Comparison of ENCODE assay signal across 24 cellular contexts in the genomic region with DNA sequence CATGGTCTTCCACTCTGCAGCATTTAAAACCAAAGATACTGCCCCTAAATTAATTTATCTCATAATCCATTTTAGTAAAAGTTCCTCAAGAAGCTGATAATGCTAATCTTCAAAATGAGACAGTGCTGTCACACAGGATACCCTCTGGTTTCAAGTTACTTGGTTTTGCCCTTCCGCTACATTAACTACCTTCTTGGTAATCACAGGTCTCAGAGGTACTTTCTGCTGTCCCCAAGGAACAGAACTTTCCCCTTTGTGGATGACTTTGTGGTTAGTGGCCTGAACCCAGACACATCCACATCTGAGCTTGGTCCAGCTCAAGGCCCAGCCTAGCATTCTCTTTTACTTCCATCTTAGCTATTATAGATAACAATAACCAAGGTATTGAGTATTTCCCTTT.
A peak's percentile ranks its signal among the peaks of the same experiment; 100 is the strongest.
DNase-seq lines count a peak whose midpoint lies in the region; ATAC-seq and TF ChIP-seq lines count a peak whose summit lies in the region.
"Had no signal": no experiment of that assay in that cellular context is flagged by ENCODE, and none has a peak within 500 bp of the region (broad histone marks: within the 10 kb centered on the region; RNA-seq: fewer than 3 reads in every experiment).

No MANE protein-coding gene starts in this region.

- peak; percentile 80 for ATAC-seq in GM18907 (IDR thresholded peaks at IDR 0.05; ENCODE audit: unreplicated experiment)
- ATAC-seq in HG02623 (IDR thresholded peaks at IDR 0.05; ENCODE audit: unreplicated experiment), result peak; percentile 57
- ATAC-seq in HG03354 (IDR thresholded peaks at IDR 0.05; ENCODE audit: poor library complexity, severe bottlenecking, unreplicated experiment), result peak; percentile 70
- no peak for ATAC-seq in activated T-cell treated with anti-CD3 and anti-CD28 coated beads, Interleukin-2, amount 50 U/mL, for 4 hours
- ATAC-seq: effector memory CD8-positive, alpha-beta T cell; left lung; mucosa of descending colon had no signal

- TF ChIP-seq CTCF in nephron progenitor cell (IDR thresholded peaks at IDR 0.05) (no peak), lower leg skin (IDR thresholded peaks at IDR 0.05) (no peak)

- peaks cover 12% of the 10 kb centered on the region for H3K27me3 Mint-ChIP-seq in nephron progenitor cell (ENCODE audit: low read depth, poor library complexity)
- H3K27me3 Mint-ChIP-seq in activated T-cell treated with anti-CD3 and anti-CD28 coated beads, Interleukin-2, amount 50 U/mL, for 4 hours (ENCODE audit: low read depth), result peaks cover 4% of the 10 kb centered on the region

- H3K9me3 Mint-ChIP-seq in nephron progenitor cell, result no peaks in the 10 kb centered on the region
- peaks cover 8% of the 10 kb centered on the region for H3K9me3 Mint-ChIP-seq in activated T-cell treated with anti-CD3 and anti-CD28 coated beads, Interleukin-2, amount 50 U/mL, for 4 hours
- H3K9me3 Mint-ChIP-seq: activated naive CD8-positive, alpha-beta T cell treated with anti-CD3 and anti-CD28 coated beads, Interleukin-2, amount 10 ng/mL, durations not matched to agents 7 days and 5 days; activated T-helper 2 cell treated with anti-CD3 and anti-CD28 coated beads, Interferon-gamma antibody, Interleukin-2, Interleukin-4, amounts not matched to agents 10 μg/mL and 5 μg/mL and 100 μg/mL, durations not matched to agents 14 hours and 24 hours and 36 hours; brain; neural progenitor cell had no signal

- no peak overlapping the region for H3K4me3 ChIP-seq in lower leg skin (ENCODE audit: low read depth, poor library complexity, severe bottlenecking)
- H3K4me3 ChIP-seq: esophagus squamous epithelium, left lung, mucosa of descending colon, neural progenitor cell, prostate gland, tibial nerve had no signal

- no peak for DNase-seq in nephron progenitor cell
- DNase-seq in DMS53 (lab: John Stamatoyannopoulos, UW), result no peak
- DNase-seq in NCI-H2227 treated with DMSO at 0.1 percent for 48 hours (lab: John Stamatoyannopoulos, UW), result no peak
- no peak for DNase-seq in activated T-cell treated with anti-CD3 and anti-CD28 coated beads, Interleukin-2, amount 50 U/mL, for 4 hours
- no peak for DNase-seq in lower leg skin (ENCODE audit: low spot score in 2 of 2)
- DNase-seq: activated CD4-positive, alpha-beta T cell treated with anti-CD3 and anti-CD28 coated beads for 1 hour; activated naive CD8-positive, alpha-beta T cell treated with anti-CD3 and anti-CD28 coated beads, Interleukin-2, amount 10 ng/mL, durations not matched to agents 7 days and 5 days; COR-L47; effector memory CD8-positive, alpha-beta T cell; esophagus squamous epithelium; left lung; mucosa of descending colon; NCI-H1048; NCI-H2029 treated with DMSO at 0.1 percent for 48 hours; stimulated activated CD4-positive, alpha-beta T cell treated with anti-CD3 and anti-CD28 coated beads, Interleukin-2, amount 100 ng/mL, for 24 hours had no signal

- peaks cover 8% of the 10 kb centered on the region for H3K4me1 Mint-ChIP-seq in nephron progenitor cell
- no peaks in the 10 kb centered on the region for H3K4me1 Mint-ChIP-seq in activated T-cell treated with anti-CD3 and anti-CD28 coated beads, Interleukin-2, amount 50 U/mL, for 4 hours (ENCODE audit: low read depth)
- H3K4me1 Mint-ChIP-seq: brain, neural progenitor cell had no signal

- WGBS in lower leg skin, 2 donors, result 91 to 96% methylated on average over 1 of the region's 1 CpG

- TF ChIP-seq POLR2A in lower leg skin (IDR thresholded peaks at IDR 0.05), result no peak

- no peak overlapping the region for H3K4me3 Mint-ChIP-seq in nephron progenitor cell
- no peak overlapping the region for H3K4me3 Mint-ChIP-seq in activated T-cell treated with anti-CD3 and anti-CD28 coated beads, Interleukin-2, amount 50 U/mL, for 4 hours
- H3K4me3 Mint-ChIP-seq: activated naive CD8-positive, alpha-beta T cell treated with anti-CD3 and anti-CD28 coated beads, Interleukin-2, amount 10 ng/mL, durations not matched to agents 7 days and 5 days; brain; effector memory CD8-positive, alpha-beta T cell; neural progenitor cell; stimulated activated naive CD8-positive, alpha-beta T cell treated with anti-CD3 and anti-CD28 coated beads, Interleukin-15, Interleukin-2, amounts not matched to agents 100 ng/mL and 50 ng/mL, for 24 hours had no signal

- H3K36me3 Mint-ChIP-seq in nephron progenitor cell (ENCODE audit: low read depth), result no peaks in the 10 kb centered on the region
- H3K36me3 Mint-ChIP-seq in activated T-cell treated with anti-CD3 and anti-CD28 coated beads, Interleukin-2, amount 50 U/mL, for 4 hours (ENCODE audit: insufficient read depth), result no peaks in the 10 kb centered on the region
- H3K36me3 Mint-ChIP-seq: activated naive CD8-positive, alpha-beta T cell treated with anti-CD3 and anti-CD28 coated beads, Interleukin-2, amount 10 ng/mL, durations not matched to agents 7 days and 5 days; brain; neural progenitor cell had no signal

- intact Hi-C loops in lower leg skin (cut with DNase I; ENCODE audit: low total_unique reads), result no loop called here

- H3K27ac Mint-ChIP-seq in nephron progenitor cell, result peak overlapping the region; percentile 49
- H3K27ac Mint-ChIP-seq: activated naive CD8-positive, alpha-beta T cell treated with anti-CD3 and anti-CD28 coated beads, Interleukin-2, amount 10 ng/mL, durations not matched to agents 7 days and 5 days; activated T-helper 2 cell treated with anti-CD3 and anti-CD28 coated beads, Interferon-gamma antibody, Interleukin-2, Interleukin-4, amounts not matched to agents 10 μg/mL and 5 μg/mL and 100 μg/mL, durations not matched to agents 14 hours and 24 hours and 36 hours; brain; effector memory CD8-positive, alpha-beta T cell; neural progenitor cell; stimulated activated naive CD8-positive, alpha-beta T cell treated with anti-CD3 and anti-CD28 coated beads, Interleukin-15, Interleukin-2, amounts not matched to agents 100 ng/mL and 50 ng/mL, for 24 hours had no signal

Comparison
In these comparisons a context has a peak if more than half of its experiments do, and no peak if none do; other contexts are left out.
1. ATAC-seq: peak in GM18907 (single experiment), HG02623 (single experiment) and HG03354 (single experiment); none in activated T-cell treated with anti-CD3 and anti-CD28 coated beads, Interleukin-2, amount 50 U/mL, for 4 hours (0 of 2).